Comparison of ENCODE assay signal across 8 cellular contexts in the genomic region with DNA sequence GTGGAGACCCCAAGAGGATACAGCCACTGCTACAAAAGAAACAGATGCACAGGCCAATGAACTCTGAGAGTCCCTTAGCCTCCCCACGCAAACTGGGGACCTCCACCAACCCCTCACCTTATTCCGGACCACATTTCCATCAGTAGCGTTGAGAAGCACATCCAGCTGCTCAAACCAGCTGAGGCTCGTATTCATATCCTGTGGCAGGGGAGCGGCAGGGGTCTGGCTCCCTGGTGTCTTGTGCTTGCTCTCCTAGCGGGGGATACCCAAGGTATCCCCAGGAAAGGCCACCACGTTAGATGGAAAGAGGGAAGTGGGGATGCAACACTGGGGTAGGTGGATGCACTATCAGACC. TPM values are rescaled to one million over a fixed set of nuclear protein-coding genes. Genes with fewer than 3 reads are reported as not detected.
DNase-seq lines count a peak whose midpoint lies in the region; ATAC-seq and TF ChIP-seq lines count a peak whose summit lies in the region.

No MANE protein-coding gene starts in this region.

- H3K27ac ChIP-seq in body of pancreas, result peak overlapping the region; percentile 40 to 63 (median 59)
- H3K27ac ChIP-seq in aorta (ENCODE audit: low read depth in 1 of 2, low read length in 2 of 2), result no peak overlapping the region

- H3K4me1 ChIP-seq in body of pancreas (peaks cover 33% of the 10 kb centered on the region), aorta (ENCODE audit: control insufficient read depth in 1 of 2, insufficient read depth in 2 of 2, low read length in 2 of 2) (no peaks in the 10 kb centered on the region)

- no peaks in the 10 kb centered on the region for H3K27me3 ChIP-seq in body of pancreas
- H3K27me3 ChIP-seq in aorta (ENCODE audit: control insufficient read depth in 1 of 2, insufficient read depth in 2 of 2, low read length in 1 of 2), result no peaks in the 10 kb centered on the region

- TF ChIP-seq CTCF in GM12864 (IDR thresholded peaks at IDR 0.05; ENCODE audit: low read depth, low read length, missing control alignments) (no peak), body of pancreas (IDR thresholded peaks at IDR 0.05) (no peak)

- peak overlapping the region; percentile 94 for H3K4me3 Mint-ChIP-seq in memory B cell

- intact Hi-C loops in body of pancreas (cut with DNase I) (loop anchor here (5.0 to 10.0 kb wide), 2 partner anchors 157 to 485 kb away; a partner anchor contains a TSS), aorta (cut with DNase I) (loop anchor here in 1 of 2 donors (10.0 kb wide), 1 partner anchor 485 kb away; a partner anchor contains a TSS)

- no peak for TF ChIP-seq POLR2A in body of pancreas (IDR thresholded peaks at IDR 0.05)

- H3K36me3 ChIP-seq in body of pancreas (replicated peaks in 1 of 2; ENCODE audit: insufficient read depth in 1 of 2, low read depth in 2 of 2) (no peaks in the 10 kb centered on the region), aorta (ENCODE audit: control insufficient read depth in 1 of 2, insufficient read depth in 2 of 2, low read length in 1 of 2) (no peaks in the 10 kb centered on the region)

- ATAC-seq in HG03196 (IDR thresholded peaks at IDR 0.05; ENCODE audit: unreplicated experiment) (peak; percentile 5), body of pancreas (peak; percentile 4), memory B cell (ENCODE audit: low read depth) (no peak), aorta (ENCODE audit: low FRiP score) (no peak), HG03469 (IDR thresholded peaks at IDR 0.05; ENCODE audit: unreplicated experiment) (no peak)

- H3K36me3 Mint-ChIP-seq in memory B cell, result no peaks in the 10 kb centered on the region

- peaks cover 21% of the 10 kb centered on the region for H3K4me1 Mint-ChIP-seq in memory B cell

- WGBS in body of pancreas, 2 donors, result 0 to 2% methylated on average over 3 to 7 of the region's 7 CpGs
- WGBS in aorta, 2 donors, result 2 to 5% methylated on average over 7 of the region's 7 CpGs

- DNase-seq in GM12864 (ENCODE audit: low read depth) (no peak), body of pancreas (peak in 2 of 4 donors; percentile 25 to 28), memory B cell (ENCODE audit: low spot score in 2 of 2) (no peak), aorta (no peak), middle frontal gyrus (ENCODE audit: extremely low spot score, low spot score) (no peak)
- DNase-seq in stimulated activated CD8-positive, alpha-beta memory T cell treated with anti-CD3 and anti-CD28 coated beads, Interleukin-4, amount 100 ng/mL, for 48 hours, result no peak

- H3K4me3 ChIP-seq in GM12864 (ENCODE audit: low read depth, low read length), result peak overlapping the region; percentile 66
- peak overlapping the region; percentile 39 to 67 for H3K4me3 ChIP-seq in body of pancreas
- peak overlapping the region; percentile 58 to 63 for H3K4me3 ChIP-seq in aorta (ENCODE audit: low read length in 2 of 2)

- H3K9me3 Mint-ChIP-seq in memory B cell, result no peaks in the 10 kb centered on the region

- H3K9me3 ChIP-seq in body of pancreas (no peaks in the 10 kb centered on the region), aorta (ENCODE audit: control insufficient read depth, low read length) (no peaks in the 10 kb centered on the region)

- no peaks in the 10 kb centered on the region for H3K27me3 Mint-ChIP-seq in memory B cell

- H3K27ac Mint-ChIP-seq in memory B cell, result peak overlapping the region; percentile 90

RNA-seq across cellular contexts. Expression of a gene that starts 0.5 kb away (rescaled TPM):
- total RNA-seq in body of pancreas, result under 1 TPM; 0.66 to 0.78 TPM
- 1 to 10 TPM; 1.6 to 2.1 TPM for total RNA-seq in aorta
- 1 to 10 TPM; 2.9 to 3.0 TPM for polyA plus RNA-seq in aorta

RNA-seq across cellular contexts. Expression of a gene that starts 0.7 kb away (rescaled TPM):
- total RNA-seq in body of pancreas (10 to 100 TPM in 1 of 2 donors, 1 to 10 TPM in 1; 2.3 to 18.1 TPM), aorta (1 to 10 TPM; 2.1 to 2.9 TPM)
- 1 to 10 TPM in 1 of 2 donors, under 1 TPM in 1; 0.63 to 1.0 TPM for polyA plus RNA-seq in aorta

RNA-seq across cellular contexts. Expression of a gene that starts 8.4 kb away (rescaled TPM):
- total RNA-seq in body of pancreas, result 1 to 10 TPM in 1 of 2 donors, under 1 TPM in 1; 0.33 to 3.6 TPM
- total RNA-seq in aorta, result 1 to 10 TPM; 5.2 to 8.1 TPM
- 1 to 10 TPM; 3.8 to 4.9 TPM for polyA plus RNA-seq in aorta

RNA-seq across cellular contexts. Expression of a gene that starts 22.3 kb away (rescaled TPM):
- total RNA-seq in body of pancreas (100 to 1,000 TPM in 1 of 2 donors, 10 to 100 TPM in 1; 64.6 to 103 TPM), aorta (100 to 1,000 TPM; 279 to 286 TPM)
- 100 to 1,000 TPM; 429 to 441 TPM for polyA plus RNA-seq in aorta

RNA-seq across cellular contexts. Expression of a gene that starts 51.2 kb away (rescaled TPM):
- total RNA-seq in body of pancreas (10 to 100 TPM; 77.8 to 90.5 TPM), aorta (100 to 1,000 TPM; 102 to 116 TPM)
- polyA plus RNA-seq in aorta, result 100 to 1,000 TPM; 140 TPM

Comparison
In these comparisons a context has a peak if more than half of its experiments do, and no peak if none do; other contexts are left out.
1. ATAC-seq: peak in HG03196 (single experiment) and body of pancreas (single experiment); none in memory B cell (single experiment), aorta (single experiment) and HG03469 (single experiment).
2. H3K27ac ChIP-seq: peak in body of pancreas (4 of 4); none in aorta (0 of 2).
3. Peak in every context shown above with its lines, with median percentiles within 50 percentile points of each other: H3K4me3 ChIP-seq.